23 cellular contexts compared by ENCODE assay signal in genomic region chr7:613442-614140, GRCh38.
DNase-seq lines count a peak whose midpoint lies in the region; ATAC-seq and TF ChIP-seq lines count a peak whose summit lies in the region.
"Had no signal": no experiment of that assay in that cellular context is flagged by ENCODE, and none has a peak within 500 bp of the region (broad histone marks: within the 10 kb centered on the region; RNA-seq: fewer than 3 reads in every experiment).

No MANE protein-coding gene starts in this region.

- H3K4me3 ChIP-seq in esophagus squamous epithelium (peak overlapping the region; percentile 14 to 39 (median 30)), Caco-2 (ENCODE audit: low read depth, low read length) (no peak overlapping the region)
- H3K4me3 ChIP-seq: GM23248, transverse colon had no signal

- H3K27ac ChIP-seq in esophagus squamous epithelium = peak overlapping the region in 3 of 4 donors; percentile 26 to 46 (median 42)
- H3K27ac ChIP-seq: GM23248, transverse colon had no signal

- no peak for DNase-seq in activated T-cell treated with anti-CD3 and anti-CD28 coated beads, Interleukin-2, amount 50 U/mL, for 24 hours
- DNase-seq in activated T-cell treated with anti-CD3 and anti-CD28 coated beads, Interleukin-2, amount 50 U/mL, for 4 hours = no peak
- peak; percentile 43 for DNase-seq in activated CD8-positive, alpha-beta T cell treated with anti-CD3 and anti-CD28 coated beads, Interleukin-2, amount 10 ng/mL, durations not matched to agents 7 days and 5 days
- no peak for DNase-seq in esophagus squamous epithelium (lab: John Stamatoyannopoulos, UW)
- DNase-seq in stimulated activated naive CD8-positive, alpha-beta T cell treated with anti-CD3 and anti-CD28 coated beads, Interleukin-15, amount 100 ng/mL, for 72 hours = no peak
- DNase-seq in middle frontal gyrus (ENCODE audit: extremely low spot score, low spot score) = no peak
- no peak for DNase-seq in iPS-NIHi11 (ENCODE audit: low spot score)
- DNase-seq in Caco-2 = no peak
- DNase-seq: activated CD4-positive, alpha-beta T cell treated with anti-CD3 and anti-CD28 coated beads, Interleukin-2, amount 10 ng/mL, durations not matched to agents 24 days and 14 days; activated T-cell treated with anti-CD3 and anti-CD28 coated beads, Interleukin-2, amount 50 U/mL, for 48 hours; caudate nucleus; DMS79 treated with DMSO at 0.1 percent for 48 hours; GM23248; head of caudate nucleus; immature natural killer cell; mesenchymal stem cell; NCI-H1694 treated with DMSO at 0.1 percent for 48 hours; small intestine; stimulated activated CD8-positive, alpha-beta memory T cell treated with anti-CD3 and anti-CD28 coated beads, Interleukin-4, amount 100 ng/mL, for 48 hours; SW 1271; transverse colon had no signal

- no peak for ATAC-seq in activated T-cell treated with anti-CD3 and anti-CD28 coated beads, Interleukin-2, amount 50 U/mL, for 4 hours
- ATAC-seq in activated CD8-positive, alpha-beta T cell treated with anti-CD3 and anti-CD28 coated beads, Interleukin-2, amount 10 ng/mL, durations not matched to agents 7 days and 5 days = no peak
- no peak for ATAC-seq in stimulated activated naive CD8-positive, alpha-beta T cell treated with anti-CD3 and anti-CD28 coated beads, Interleukin-15, amount 100 ng/mL, for 72 hours

- H3K27ac Mint-ChIP-seq in activated T-cell treated with anti-CD3 and anti-CD28 coated beads, Interleukin-2, amount 50 U/mL, for 24 hours = peak overlapping the region; percentile 76
- peak overlapping the region; percentile 99 for H3K27ac Mint-ChIP-seq in activated CD8-positive, alpha-beta T cell treated with anti-CD3 and anti-CD28 coated beads, Interleukin-2, amount 10 ng/mL, durations not matched to agents 7 days and 5 days
- peak overlapping the region in 1 of 2 donors; percentile 82 for H3K27ac Mint-ChIP-seq in stimulated activated naive CD8-positive, alpha-beta T cell treated with anti-CD3 and anti-CD28 coated beads, Interleukin-15, amount 100 ng/mL, for 72 hours
- no peak overlapping the region for H3K27ac Mint-ChIP-seq in Caco-2 (ENCODE audit: unreplicated experiment)

- peaks cover 0 to 57% (median 11%) of the 10 kb centered on the region in 3 donors for H3K4me1 ChIP-seq in esophagus squamous epithelium
- no peaks in the 10 kb centered on the region for H3K4me1 ChIP-seq in Caco-2

- POLR2A ChIA-PET in activated CD8-positive, alpha-beta T cell treated with anti-CD3 and anti-CD28 coated beads, Interleukin-2, amount 10 ng/mL, durations not matched to agents 7 days and 5 days (lab: Charles Lee) = interaction anchor here (0.6 to 1.4 kb wide), 3 partner anchors 9 to 51 kb away, joined by 3 to 12 read pairs (median 4); no protein-coding TSS in a partner anchor
- POLR2A ChIA-PET in Caco-2 (lab: Charles Lee) = no interaction called here

- H3K36me3 Mint-ChIP-seq in activated T-cell treated with anti-CD3 and anti-CD28 coated beads, Interleukin-2, amount 50 U/mL, for 24 hours (ENCODE audit: low read depth) = peaks cover 39% of the 10 kb centered on the region
- peaks cover 14% of the 10 kb centered on the region for H3K36me3 Mint-ChIP-seq in activated T-cell treated with anti-CD3 and anti-CD28 coated beads, Interleukin-2, amount 50 U/mL, for 4 hours (ENCODE audit: insufficient read depth)
- peaks cover 60% of the 10 kb centered on the region for H3K36me3 Mint-ChIP-seq in activated CD8-positive, alpha-beta T cell treated with anti-CD3 and anti-CD28 coated beads, Interleukin-2, amount 10 ng/mL, durations not matched to agents 7 days and 5 days (ENCODE audit: low read depth)
- peaks cover 6% of the 10 kb centered on the region for H3K36me3 Mint-ChIP-seq in Caco-2 (ENCODE audit: insufficient read depth, unreplicated experiment)
- H3K36me3 Mint-ChIP-seq: CD14-positive monocyte had no signal

- H3K27me3 ChIP-seq in esophagus squamous epithelium (no peaks in the 10 kb centered on the region), Caco-2 (replicated peaks; ENCODE audit: control insufficient read depth, insufficient read depth, low read length) (no peaks in the 10 kb centered on the region)
- H3K27me3 ChIP-seq: transverse colon had no signal

- peaks cover 5% of the 10 kb centered on the region for H3K9me3 Mint-ChIP-seq in activated T-cell treated with anti-CD3 and anti-CD28 coated beads, Interleukin-2, amount 50 U/mL, for 24 hours
- no peaks in the 10 kb centered on the region for H3K9me3 Mint-ChIP-seq in activated T-cell treated with anti-CD3 and anti-CD28 coated beads, Interleukin-2, amount 50 U/mL, for 4 hours
- H3K9me3 Mint-ChIP-seq in activated CD8-positive, alpha-beta T cell treated with anti-CD3 and anti-CD28 coated beads, Interleukin-2, amount 10 ng/mL, durations not matched to agents 7 days and 5 days (ENCODE audit: insufficient read depth) = no peaks in the 10 kb centered on the region
- H3K9me3 Mint-ChIP-seq in stimulated activated naive CD8-positive, alpha-beta T cell treated with anti-CD3 and anti-CD28 coated beads, Interleukin-15, amount 100 ng/mL, for 72 hours = peaks cover 12 to 14% of the 10 kb centered on the region in 2 donors
- peaks cover 13% of the 10 kb centered on the region for H3K9me3 Mint-ChIP-seq in Caco-2 (ENCODE audit: unreplicated experiment)
- H3K9me3 Mint-ChIP-seq: immature natural killer cell had no signal

- TF ChIP-seq CTCF in esophagus squamous epithelium (IDR thresholded peaks at IDR 0.05) (no peak), Caco-2 (IDR thresholded peaks at IDR 0.05; ENCODE audit: insufficient read depth in 1 of 2, low read depth in 1 of 2, low read length in 1 of 2, severe bottlenecking in 1 of 2, unreplicated experiment in 1 of 2) (no peak)

- CTCF ChIA-PET in activated CD8-positive, alpha-beta T cell treated with anti-CD3 and anti-CD28 coated beads, Interleukin-2, amount 10 ng/mL, durations not matched to agents 7 days and 5 days (lab: Charles Lee) = interaction anchor here (1.1 kb wide), 1 partner anchor 9 kb away, joined by 4 read pairs; no protein-coding TSS in a partner anchor
- CTCF ChIA-PET in Caco-2 (lab: Charles Lee) = no interaction called here

- no peaks in the 10 kb centered on the region for H3K27me3 Mint-ChIP-seq in activated T-cell treated with anti-CD3 and anti-CD28 coated beads, Interleukin-2, amount 50 U/mL, for 24 hours
- no peaks in the 10 kb centered on the region for H3K27me3 Mint-ChIP-seq in activated T-cell treated with anti-CD3 and anti-CD28 coated beads, Interleukin-2, amount 50 U/mL, for 4 hours (ENCODE audit: low read depth)
- H3K27me3 Mint-ChIP-seq in activated CD8-positive, alpha-beta T cell treated with anti-CD3 and anti-CD28 coated beads, Interleukin-2, amount 10 ng/mL, durations not matched to agents 7 days and 5 days (ENCODE audit: low read depth) = no peaks in the 10 kb centered on the region
- no peaks in the 10 kb centered on the region for H3K27me3 Mint-ChIP-seq in stimulated activated naive CD8-positive, alpha-beta T cell treated with anti-CD3 and anti-CD28 coated beads, Interleukin-15, amount 100 ng/mL, for 72 hours
- H3K27me3 Mint-ChIP-seq in Caco-2 (ENCODE audit: insufficient read depth, unreplicated experiment) = no peaks in the 10 kb centered on the region
- H3K27me3 Mint-ChIP-seq: activated CD4-positive, alpha-beta T cell treated with anti-CD3 and anti-CD28 coated beads, Interleukin-2, amount 10 ng/mL, durations not matched to agents 24 days and 14 days had no signal

- H3K36me3 ChIP-seq in esophagus squamous epithelium (no peaks in the 10 kb centered on the region), Caco-2 (ENCODE audit: control insufficient read depth, insufficient read depth, low read length) (no peaks in the 10 kb centered on the region)
- H3K36me3 ChIP-seq: transverse colon had no signal

- H3K4me3 Mint-ChIP-seq in activated T-cell treated with anti-CD3 and anti-CD28 coated beads, Interleukin-2, amount 50 U/mL, for 24 hours = peak overlapping the region; percentile 31
- H3K4me3 Mint-ChIP-seq in activated T-cell treated with anti-CD3 and anti-CD28 coated beads, Interleukin-2, amount 50 U/mL, for 4 hours = no peak overlapping the region
- H3K4me3 Mint-ChIP-seq in activated CD8-positive, alpha-beta T cell treated with anti-CD3 and anti-CD28 coated beads, Interleukin-2, amount 10 ng/mL, durations not matched to agents 7 days and 5 days = peak overlapping the region; percentile 88
- H3K4me3 Mint-ChIP-seq in stimulated activated naive CD8-positive, alpha-beta T cell treated with anti-CD3 and anti-CD28 coated beads, Interleukin-15, amount 100 ng/mL, for 72 hours = peak overlapping the region; percentile 87 to 92
- no peak overlapping the region for H3K4me3 Mint-ChIP-seq in Caco-2 (ENCODE audit: unreplicated experiment)
- H3K4me3 Mint-ChIP-seq: activated CD4-positive, alpha-beta T cell treated with anti-CD3 and anti-CD28 coated beads, Interleukin-2, amount 10 ng/mL, durations not matched to agents 24 days and 14 days; CD14-positive monocyte; immature natural killer cell; neural crest cell had no signal

- WGBS in esophagus squamous epithelium, 2 donors = 47 to 67% methylated on average over 11 to 18 of the region's 38 CpGs

- no TSS peak for BruUV-seq in Caco-2 (replicated peaks; lab: Mats Ljungman, UMichigan)

- no peak for TF ChIP-seq POLR2A in esophagus squamous epithelium (IDR thresholded peaks at IDR 0.05)

- intact Hi-C loops in esophagus squamous epithelium (cut with DNase I) = no loop called here
- intact Hi-C loops in Caco-2 (cut with micrococcal nuclease; ENCODE audit: unreplicated experiment) = no loop called here

- peaks cover 78% of the 10 kb centered on the region for H3K4me1 Mint-ChIP-seq in activated T-cell treated with anti-CD3 and anti-CD28 coated beads, Interleukin-2, amount 50 U/mL, for 24 hours (ENCODE audit: low read depth)
- peaks cover 58% of the 10 kb centered on the region for H3K4me1 Mint-ChIP-seq in activated T-cell treated with anti-CD3 and anti-CD28 coated beads, Interleukin-2, amount 50 U/mL, for 4 hours (ENCODE audit: low read depth)
- H3K4me1 Mint-ChIP-seq in activated CD8-positive, alpha-beta T cell treated with anti-CD3 and anti-CD28 coated beads, Interleukin-2, amount 10 ng/mL, durations not matched to agents 7 days and 5 days (ENCODE audit: low read depth) = peaks cover 75% of the 10 kb centered on the region
- peaks cover 92% of the 10 kb centered on the region for H3K4me1 Mint-ChIP-seq in stimulated activated naive CD8-positive, alpha-beta T cell treated with anti-CD3 and anti-CD28 coated beads, Interleukin-15, amount 100 ng/mL, for 72 hours
- peaks cover 6% of the 10 kb centered on the region for H3K4me1 Mint-ChIP-seq in Caco-2 (ENCODE audit: low read depth, unreplicated experiment)

- no peaks in the 10 kb centered on the region for H3K9me3 ChIP-seq in esophagus squamous epithelium
- H3K9me3 ChIP-seq in Caco-2 = no peaks in the 10 kb centered on the region
- H3K9me3 ChIP-seq: transverse colon had no signal

Comparison
In these comparisons a context has a peak if more than half of its experiments do, and no peak if none do; other contexts are left out.
1. H3K4me3 Mint-ChIP-seq: peak in activated T-cell treated with anti-CD3 and anti-CD28 coated beads, Interleukin-2, amount 50 U/mL, for 24 hours (single experiment), activated CD8-positive, alpha-beta T cell treated with anti-CD3 and anti-CD28 coated beads, Interleukin-2, amount 10 ng/mL, durations not matched to agents 7 days and 5 days (single experiment) and stimulated activated naive CD8-positive, alpha-beta T cell treated with anti-CD3 and anti-CD28 coated beads, Interleukin-15, amount 100 ng/mL, for 72 hours (2 of 2); none in activated T-cell treated with anti-CD3 and anti-CD28 coated beads, Interleukin-2, amount 50 U/mL, for 4 hours (single experiment) and Caco-2 (single experiment).